ENCODE assay signal across 1 cellular context in genomic region chr13:23642110-23642509, GRCh38.
TF ChIP-seq lines count a peak whose summit lies in the region.

No MANE protein-coding gene starts in this region.

TF ChIP-seq in IMR-90, 13 proteins besides CTCF, POLR2A, EP300 and RAD21:
- TF ChIP-seq MAFK (IDR thresholded peaks at IDR 0.05; ENCODE audit: low read depth, low read length) (no peak), BHLHE40 (IDR thresholded peaks at IDR 0.05; ENCODE audit: low read depth, low read length) (no peak), USF2 (IDR thresholded peaks at IDR 0.05; ENCODE audit: low read depth, low read length) (no peak), MAZ (IDR thresholded peaks at IDR 0.05; ENCODE audit: borderline replicate concordance, low read depth, low read length) (no peak), RCOR1 (IDR thresholded peaks at IDR 0.05; ENCODE audit: insufficient replicate concordance, low read length) (no peak), ELK1 (IDR thresholded peaks at IDR 0.05; ENCODE audit: borderline replicate concordance, low read depth, low read length) (no peak), NFE2L2 (IDR thresholded peaks at IDR 0.05; ENCODE audit: low read depth, low read length) (no peak), SMC3 (IDR thresholded peaks at IDR 0.05; ENCODE audit: low read depth, low read length) (no peak), CEBPB (IDR thresholded peaks at IDR 0.05; ENCODE audit: low read depth, low read length) (no peak), RFX5 (IDR thresholded peaks at IDR 0.05; ENCODE audit: low read depth, low read length) (no peak), FOS (IDR thresholded peaks at IDR 0.05; ENCODE audit: low read depth, low read length) (no peak), MXI1 (IDR thresholded peaks at IDR 0.05; ENCODE audit: borderline replicate concordance, low read depth, low read length) (no peak), CHD1 (IDR thresholded peaks at IDR 0.05; ENCODE audit: low read depth, low read length) (no peak)
